Comparison of ENCODE assay signal across 8 cellular contexts in genomic region chr2:61658841-61659780, GRCh38.
DNase-seq lines count a peak whose midpoint lies in the region; ATAC-seq, FAIRE-seq and TF ChIP-seq lines count a peak whose summit lies in the region.

No MANE protein-coding gene starts in this region.

- POLR2A ChIA-PET in activated CD4-positive, alpha-beta T cell treated with anti-CD3 and anti-CD28 coated beads for 36 hours (lab: Charles Lee): no interaction called here
- POLR2A ChIA-PET in activated CD4-positive, alpha-beta T cell treated with anti-CD3 and anti-CD28 coated beads, Interleukin-2, amount 10 ng/mL, durations not matched to agents 7 days and 5 days (lab: Charles Lee): no interaction called here

- H3K36me3 ChIP-seq in kidney (ENCODE audit: control insufficient read depth in 1 of 2, insufficient read depth in 2 of 2, low read length in 2 of 2): no peaks in the 10 kb centered on the region

- CTCF ChIA-PET in activated CD4-positive, alpha-beta T cell treated with anti-CD3 and anti-CD28 coated beads for 36 hours (lab: Charles Lee): interaction anchor here (0.6 to 1.4 kb wide), 8 partner anchors 12 to 871 kb away, joined by 3 to 5 read pairs (median 3); no protein-coding TSS in a partner anchor
- CTCF ChIA-PET in activated CD4-positive, alpha-beta T cell treated with anti-CD3 and anti-CD28 coated beads, Interleukin-2, amount 10 ng/mL, durations not matched to agents 7 days and 5 days (lab: Charles Lee): interaction anchor here (0.7 to 1.1 kb wide), 2 partner anchors 13 to 97 kb away, joined by 3 read pairs; no protein-coding TSS in a partner anchor

- peaks cover 4% of the 10 kb centered on the region for H3K4me1 Mint-ChIP-seq in activated CD4-positive, alpha-beta T cell treated with anti-CD3 and anti-CD28 coated beads for 36 hours
- peaks cover 4% of the 10 kb centered on the region for H3K4me1 Mint-ChIP-seq in activated CD4-positive, alpha-beta T cell treated with anti-CD3 and anti-CD28 coated beads, Interleukin-2, amount 10 ng/mL, durations not matched to agents 7 days and 5 days
- peaks cover 4% of the 10 kb centered on the region for H3K4me1 Mint-ChIP-seq in T-helper 2 cell treated with Interferon-gamma antibody and Interleukin-4, amounts not matched to agents 5 μg/mL and 100 μg/mL, for 36 hours (ENCODE audit: low read depth)

- H3K27ac ChIP-seq in kidney (ENCODE audit: low read depth in 2 of 2, low read length in 2 of 2): no peak overlapping the region

- DNase-seq in activated CD4-positive, alpha-beta T cell treated with anti-CD3 and anti-CD28 coated beads for 36 hours: no peak
- DNase-seq in activated CD4-positive, alpha-beta T cell treated with anti-CD3 and anti-CD28 coated beads, Interleukin-2, amount 10 ng/mL, durations not matched to agents 7 days and 5 days: no peak
- peak; percentile 71 for DNase-seq in NAMALWA (ENCODE audit: low spot score)
- DNase-seq in astrocyte of the hippocampus (ENCODE audit: low read depth, low spot score): peak; percentile 53
- DNase-seq in kidney: no peak
- DNase-seq in NCI-H128 (lab: John Stamatoyannopoulos, UW; ENCODE audit: unreplicated experiment): no peak
- no peak for DNase-seq in T-helper 2 cell treated with Interferon-gamma antibody and Interleukin-4, amounts not matched to agents 5 μg/mL and 100 μg/mL, for 36 hours (ENCODE audit: low spot score)

- intact Hi-C loops in activated CD4-positive, alpha-beta T cell treated with anti-CD3 and anti-CD28 coated beads for 36 hours (cut with DNase I, micrococcal nuclease): loop anchor here (1.0 to 10.0 kb wide), 3 partner anchors 232 to 524 kb away; no protein-coding TSS in a partner anchor
- intact Hi-C loops in kidney (cut with DNase I): no loop called here

- no peaks in the 10 kb centered on the region for H3K9me3 ChIP-seq in kidney (ENCODE audit: control insufficient read depth in 1 of 2, low read length in 2 of 2)

- TF ChIP-seq CTCF in kidney (IDR thresholded peaks at IDR 0.05; ENCODE audit: borderline replicate concordance, extremely low read depth, insufficient read depth): peak; percentile 36

- H3K27ac Mint-ChIP-seq in activated CD4-positive, alpha-beta T cell treated with anti-CD3 and anti-CD28 coated beads for 36 hours: no peak overlapping the region
- H3K27ac Mint-ChIP-seq in activated CD4-positive, alpha-beta T cell treated with anti-CD3 and anti-CD28 coated beads, Interleukin-2, amount 10 ng/mL, durations not matched to agents 7 days and 5 days: no peak overlapping the region
- no peak overlapping the region for H3K27ac Mint-ChIP-seq in T-helper 2 cell treated with Interferon-gamma antibody and Interleukin-4, amounts not matched to agents 5 μg/mL and 100 μg/mL, for 36 hours

- H3K4me3 ChIP-seq in kidney (ENCODE audit: low read length in 2 of 2): no peak overlapping the region

- no peak overlapping the region for H3K4me3 Mint-ChIP-seq in activated CD4-positive, alpha-beta T cell treated with anti-CD3 and anti-CD28 coated beads for 36 hours
- no peak overlapping the region for H3K4me3 Mint-ChIP-seq in activated CD4-positive, alpha-beta T cell treated with anti-CD3 and anti-CD28 coated beads, Interleukin-2, amount 10 ng/mL, durations not matched to agents 7 days and 5 days
- no peak overlapping the region for H3K4me3 Mint-ChIP-seq in T-helper 2 cell treated with Interferon-gamma antibody and Interleukin-4, amounts not matched to agents 5 μg/mL and 100 μg/mL, for 36 hours

- no peaks in the 10 kb centered on the region for H3K9me3 Mint-ChIP-seq in activated CD4-positive, alpha-beta T cell treated with anti-CD3 and anti-CD28 coated beads for 36 hours (ENCODE audit: low read depth)
- no peaks in the 10 kb centered on the region for H3K9me3 Mint-ChIP-seq in activated CD4-positive, alpha-beta T cell treated with anti-CD3 and anti-CD28 coated beads, Interleukin-2, amount 10 ng/mL, durations not matched to agents 7 days and 5 days
- no peaks in the 10 kb centered on the region for H3K9me3 Mint-ChIP-seq in T-helper 2 cell treated with Interferon-gamma antibody and Interleukin-4, amounts not matched to agents 5 μg/mL and 100 μg/mL, for 36 hours

- no peaks in the 10 kb centered on the region for H3K4me1 ChIP-seq in kidney (ENCODE audit: control insufficient read depth in 1 of 2, insufficient read depth in 1 of 2, low read depth in 1 of 2, low read length in 2 of 2)

- FAIRE-seq in kidney (lab: Jason Lieb, UNC): no peak

- ATAC-seq in activated CD4-positive, alpha-beta T cell treated with anti-CD3 and anti-CD28 coated beads for 36 hours: peak; percentile 39
- no peak for ATAC-seq in HG02840 (IDR thresholded peaks at IDR 0.05; ENCODE audit: low FRiP score, unreplicated experiment)

- H3K36me3 Mint-ChIP-seq in activated CD4-positive, alpha-beta T cell treated with anti-CD3 and anti-CD28 coated beads for 36 hours (ENCODE audit: low read depth): no peaks in the 10 kb centered on the region
- no peaks in the 10 kb centered on the region for H3K36me3 Mint-ChIP-seq in activated CD4-positive, alpha-beta T cell treated with anti-CD3 and anti-CD28 coated beads, Interleukin-2, amount 10 ng/mL, durations not matched to agents 7 days and 5 days (ENCODE audit: low read depth)
- no peaks in the 10 kb centered on the region for H3K36me3 Mint-ChIP-seq in T-helper 2 cell treated with Interferon-gamma antibody and Interleukin-4, amounts not matched to agents 5 μg/mL and 100 μg/mL, for 36 hours (ENCODE audit: low read depth)

- H3K27me3 Mint-ChIP-seq in activated CD4-positive, alpha-beta T cell treated with anti-CD3 and anti-CD28 coated beads for 36 hours: no peaks in the 10 kb centered on the region
- H3K27me3 Mint-ChIP-seq in activated CD4-positive, alpha-beta T cell treated with anti-CD3 and anti-CD28 coated beads, Interleukin-2, amount 10 ng/mL, durations not matched to agents 7 days and 5 days: no peaks in the 10 kb centered on the region
- H3K27me3 Mint-ChIP-seq in T-helper 2 cell treated with Interferon-gamma antibody and Interleukin-4, amounts not matched to agents 5 μg/mL and 100 μg/mL, for 36 hours (ENCODE audit: low read depth): peaks cover 4% of the 10 kb centered on the region

- no peak overlapping the region for H3K9ac ChIP-seq in kidney (ENCODE audit: low read length in 2 of 2)

Comparison
In these comparisons a context has a peak if more than half of its experiments do, and no peak if none do; other contexts are left out.
1. DNase-seq: peak in NAMALWA (single experiment) and astrocyte of the hippocampus (single experiment); none in activated CD4-positive, alpha-beta T cell treated with anti-CD3 and anti-CD28 coated beads for 36 hours (single experiment), activated CD4-positive, alpha-beta T cell treated with anti-CD3 and anti-CD28 coated beads, Interleukin-2, amount 10 ng/mL, durations not matched to agents 7 days and 5 days (single experiment), kidney (single experiment), NCI-H128 (single experiment) and T-helper 2 cell treated with Interferon-gamma antibody and Interleukin-4, amounts not matched to agents 5 μg/mL and 100 μg/mL, for 36 hours (single experiment).